16 cellular contexts compared by ENCODE assay signal in genomic region chr18:61334951-61335736, GRCh38. TPM values are rescaled to one million over a fixed set of nuclear protein-coding genes. Genes with fewer than 3 reads are reported as not detected.
DNase-seq lines count a peak whose midpoint lies in the region; ATAC-seq, FAIRE-seq and TF ChIP-seq lines count a peak whose summit lies in the region.
"Had no signal": no experiment of that assay in that cellular context is flagged by ENCODE, and none has a peak within 500 bp of the region (broad histone marks: within the 10 kb centered on the region; RNA-seq: fewer than 3 reads in every experiment).

No MANE protein-coding gene starts in this region.

- no peak overlapping the region for H3K9ac ChIP-seq in endothelial cell of umbilical vein (replicated peaks; ENCODE audit: extremely low read depth, insufficient read depth, low read length)

- H3K4me3 Mint-ChIP-seq in nephron (peak overlapping the region; percentile 70 to 86 (median 84)), type B pancreatic cell (peak overlapping the region; percentile 89)
- H3K4me3 Mint-ChIP-seq: activated B cell treated with CpG ODN at 0.5 μM for 24 hours; naive thymus-derived CD8-positive, alpha-beta T cell had no signal

- BruUV-seq in endothelial cell of umbilical vein (replicated peaks; lab: Mats Ljungman, UMichigan), result no TSS peak

- peak overlapping the region in 1 of 3 experiments; percentile 23 for H3K27ac Mint-ChIP-seq in nephron
- no peak overlapping the region for H3K27ac Mint-ChIP-seq in type B pancreatic cell
- H3K27ac Mint-ChIP-seq: activated B cell treated with CpG ODN at 0.5 μM for 24 hours had no signal

- TF ChIP-seq POLR2A in endothelial cell of umbilical vein (IDR thresholded peaks at IDR 0.05; ENCODE audit: low read depth, low read length), result no peak

- peaks cover 60% of the 10 kb centered on the region for H3K27me3 Mint-ChIP-seq in nephron (ENCODE audit: low read depth)
- peaks cover 65% of the 10 kb centered on the region for H3K27me3 Mint-ChIP-seq in type B pancreatic cell

- CTCF ChIA-PET in endothelial cell of umbilical vein (lab: Charles Lee), result interaction anchor here (0.7 to 6.1 kb wide), 4 partner anchors 10 to 169 kb away, joined by 3 to 27 read pairs (median 11); no protein-coding TSS in a partner anchor

- FAIRE-seq in endothelial cell of umbilical vein (lab: Jason Lieb, UNC), result no peak
- FAIRE-seq in GM19239 (lab: Jason Lieb, UNC), result no peak
- FAIRE-seq: HTR-8/SVneo had no signal

- H3K9me3 Mint-ChIP-seq in nephron, result no peaks in the 10 kb centered on the region
- no peaks in the 10 kb centered on the region for H3K9me3 Mint-ChIP-seq in type B pancreatic cell
- H3K9me3 Mint-ChIP-seq: activated B cell treated with CpG ODN at 0.5 μM for 24 hours had no signal

- H3K36me3 ChIP-seq in endothelial cell of umbilical vein (ENCODE audit: control insufficient read depth in 2 of 2, extremely low read depth in 1 of 2, insufficient read depth in 2 of 2, low read length in 2 of 2), result no peaks in the 10 kb centered on the region
- H3K36me3 ChIP-seq: tibial artery had no signal

- POLR2A ChIA-PET in endothelial cell of umbilical vein (lab: Charles Lee), result interaction anchor here (0.6 kb wide), 1 partner anchor 66 kb away, joined by 3 read pairs; no protein-coding TSS in a partner anchor

- H3K27me3 ChIP-seq in endothelial cell of umbilical vein (ENCODE audit: control insufficient read depth in 2 of 2, insufficient read depth in 2 of 2, low read length in 2 of 2), result peaks cover 14 to 16% of the 10 kb centered on the region in 2 experiments

- peaks cover 11% of the 10 kb centered on the region for H3K4me1 ChIP-seq in endothelial cell of umbilical vein (ENCODE audit: control insufficient read depth, extremely low read depth, insufficient read depth, low read length)
- H3K4me1 ChIP-seq: Caco-2 had no signal

- dilution Hi-C loops in endothelial cell of umbilical vein (cut with MboI; ENCODE audit: extremely low pct_ligation_motif_present, low sequenced_read_pairs), result no loop called here

- H3K9me3 ChIP-seq in endothelial cell of umbilical vein (replicated peaks; ENCODE audit: control insufficient read depth, insufficient read depth, low read length), result no peaks in the 10 kb centered on the region
- H3K9me3 ChIP-seq: Caco-2, tibial artery had no signal

- H3K4me3 ChIP-seq in endothelial cell of umbilical vein (replicated peaks in 1 of 3; ENCODE audit: insufficient read depth in 1 of 3, low read depth in 1 of 3, low read length in 3 of 3), result no peak overlapping the region

- H3K4me2 ChIP-seq in endothelial cell of umbilical vein (ENCODE audit: insufficient read depth, low read length), result peak overlapping the region; percentile 75

- TF ChIP-seq CTCF in endothelial cell of umbilical vein (IDR thresholded peaks at IDR 0.05; ENCODE audit: extremely low read depth in 1 of 2, insufficient read depth in 1 of 2, low read depth in 1 of 2, low read length in 2 of 2) (no peak), nephron (IDR thresholded peaks at IDR 0.05; ENCODE audit: unreplicated experiment in 3 of 3) (no peak), type B pancreatic cell (conservative IDR thresholded peaks at IDR 0.05) (no peak)

- no peaks in the 10 kb centered on the region for H4K20me1 ChIP-seq in endothelial cell of umbilical vein (replicated peaks; ENCODE audit: control insufficient read depth, extremely low read depth, insufficient read depth, low read length)

- peak overlapping the region; percentile 6 for H2AFZ ChIP-seq in endothelial cell of umbilical vein (ENCODE audit: low read depth, low read length)

- no peaks in the 10 kb centered on the region for H3K36me3 Mint-ChIP-seq in nephron (ENCODE audit: low read depth)
- H3K36me3 Mint-ChIP-seq in type B pancreatic cell, result no peaks in the 10 kb centered on the region

- intact Hi-C loops in left ventricle myocardium superior (cut with micrococcal nuclease) (no loop called here), Right ventricle myocardium inferior (cut with DNase I) (no loop called here), endothelial cell of umbilical vein (cut with micrococcal nuclease) (no loop called here)

- ATAC-seq in left ventricle myocardium superior (no peak), Right ventricle myocardium inferior (no peak), GM19455 (IDR thresholded peaks at IDR 0.05; ENCODE audit: unreplicated experiment) (no peak), HG02938 (IDR thresholded peaks at IDR 0.05; ENCODE audit: unreplicated experiment) (no peak)
- ATAC-seq: naive thymus-derived CD8-positive, alpha-beta T cell had no signal

- no peaks in the 10 kb centered on the region for H3K9me1 ChIP-seq in endothelial cell of umbilical vein (replicated peaks; ENCODE audit: control insufficient read depth, extremely low read depth, insufficient read depth, low read length)

- peaks cover 19% of the 10 kb centered on the region for H3K4me1 Mint-ChIP-seq in nephron
- H3K4me1 Mint-ChIP-seq in type B pancreatic cell (ENCODE audit: unreplicated experiment), result peaks cover 14% of the 10 kb centered on the region
- H3K4me1 Mint-ChIP-seq: naive thymus-derived CD8-positive, alpha-beta T cell had no signal

- no peaks in the 10 kb centered on the region for H3K79me2 ChIP-seq in endothelial cell of umbilical vein (ENCODE audit: control insufficient read depth, insufficient read depth, low read length)

- DNase-seq in left ventricle myocardium superior, result peak; percentile 20
- DNase-seq in Right ventricle myocardium inferior (ENCODE audit: missing footprints), result no peak
- DNase-seq in endothelial cell of umbilical vein (ENCODE audit: low read depth, low spot score), result no peak
- no peak for DNase-seq in type B pancreatic cell (ENCODE audit: extremely low spot score, unreplicated experiment)
- DNase-seq in GM19239 (ENCODE audit: insufficient read length, low spot score), result no peak
- DNase-seq: activated B cell treated with CpG ODN at 0.5 μM for 24 hours; activated T-cell treated with anti-CD3 and anti-CD28 coated beads for 4 hours; Caco-2; kidney glomerular epithelial cell; naive thymus-derived CD8-positive, alpha-beta T cell; tibial artery had no signal

- no peak overlapping the region for H3K27ac ChIP-seq in endothelial cell of umbilical vein (ENCODE audit: insufficient read depth, low read depth, low read length)
- H3K27ac ChIP-seq: tibial artery had no signal

TF ChIP-seq in endothelial cell of umbilical vein, 7 proteins besides CTCF, POLR2A, EP300 and RAD21:
- TF ChIP-seq GATA2 (IDR thresholded peaks at IDR 0.05; ENCODE audit: insufficient read depth, insufficient read length, low read depth, low read length) (no peak), JUN (IDR thresholded peaks at IDR 0.05; ENCODE audit: borderline replicate concordance, insufficient read depth, insufficient read length, low read depth) (no peak), MAX (IDR thresholded peaks at IDR 0.05; ENCODE audit: insufficient read depth, insufficient read length) (no peak), POLR2AphosphoS5 (IDR thresholded peaks at IDR 0.05; ENCODE audit: insufficient read depth, low read depth, low read length) (no peak), FOS (IDR thresholded peaks at IDR 0.05; ENCODE audit: borderline replicate concordance, insufficient read depth, low read length) (no peak), EZH2 (IDR thresholded peaks at IDR 0.05; ENCODE audit: borderline replicate concordance, low read depth, low read length, severe bottlenecking) (no peak), MYC (IDR thresholded peaks at IDR 0.05; ENCODE audit: low read depth, low read length) (no peak)

RNA-seq across cellular contexts. Expression of gene CDH20, which starts 1.9 kb away (rescaled TPM):
- total RNA-seq in left ventricle myocardium superior (not detected), Right ventricle myocardium inferior (not detected), endothelial cell of umbilical vein (not detected in 2 replicates), type B pancreatic cell (ENCODE audit: low replicate concordance) (0.86 and 1.6 TPM in 2 replicates)
- not detected in 2 replicates for polyA plus RNA-seq in endothelial cell of umbilical vein
- 0.01 TPM in 1 of 2 replicates, not detected in the other for polyA plus RNA-seq in endothelial cell of umbilical vein (2011; cell fraction: cytosol; rRNA removed)
- polyA plus RNA-seq in endothelial cell of umbilical vein (2011; cell fraction: nucleus; rRNA removed), result not detected in 2 replicates
- polyA plus RNA-seq in endothelial cell of umbilical vein (2012), result 0.17 TPM in 1 of 2 replicates, not detected in the other
- polyA minus RNA-seq in endothelial cell of umbilical vein, result not detected in 2 replicates
- polyA minus RNA-seq in endothelial cell of umbilical vein (2011; cell fraction: cytosol; rRNA and poly(A)+ RNA removed), result not detected
- not detected in 2 replicates for polyA minus RNA-seq in endothelial cell of umbilical vein (2011; cell fraction: nucleus; rRNA and poly(A)+ RNA removed)
- total RNA-seq: Caco-2, SK-MEL-5 had no signal
